10 cellular contexts compared by ENCODE assay signal in genomic region chr2:99643824-99644787, GRCh38.
DNase-seq lines count a peak whose midpoint lies in the region; ATAC-seq and TF ChIP-seq lines count a peak whose summit lies in the region.
"Had no signal": no experiment of that assay in that cellular context is flagged by ENCODE, and none has a peak within 500 bp of the region (broad histone marks: within the 10 kb centered on the region; RNA-seq: fewer than 3 reads in every experiment).

No MANE protein-coding gene starts in this region.

- no peak overlapping the region for H3K9ac ChIP-seq in neural progenitor cell

- H3K27ac ChIP-seq in neural progenitor cell: no peak overlapping the region

- no peaks in the 10 kb centered on the region for H3F3A ChIP-seq in neural progenitor cell (ENCODE audit: low read depth)

- DNase-seq in DMS 273 (lab: John Stamatoyannopoulos, UW; ENCODE audit: unreplicated experiment) (peak; percentile 80), NCI-H446 treated with DMSO at 0.1 percent for 48 hours (lab: John Stamatoyannopoulos, UW) (peak; percentile 90), cardiac fibroblast (ENCODE audit: low read depth in 2 of 2) (peak; percentile 28 to 37), neural progenitor cell (ENCODE audit: low spot score) (no peak), mesothelial cell of epicardium (ENCODE audit: low spot score in 2 of 2, unreplicated experiment in 2 of 2) (no peak)
- no peak for DNase-seq in effector CD8-positive, alpha-beta T cell (lab: John Stamatoyannopoulos, UW)
- DNase-seq: mucosa of descending colon, NCI-H1105 treated with DMSO at 0.1 percent for 48 hours had no signal

- H4K20me1 ChIP-seq in neural progenitor cell (ENCODE audit: low read depth): no peaks in the 10 kb centered on the region

- H3K36me3 Mint-ChIP-seq in nephron (ENCODE audit: low read depth) (peaks cover 20% of the 10 kb centered on the region), neural progenitor cell (no peaks in the 10 kb centered on the region), mesothelial cell of epicardium (no peaks in the 10 kb centered on the region)

- no peak for ATAC-seq in HG03457 (IDR thresholded peaks at IDR 0.05; ENCODE audit: unreplicated experiment)
- ATAC-seq: mucosa of descending colon had no signal

- no peak overlapping the region for H2AFZ ChIP-seq in neural progenitor cell (replicated peaks)

- no peaks in the 10 kb centered on the region for H3K9me3 ChIP-seq in neural progenitor cell (ENCODE audit: low read depth)
- H3K9me3 ChIP-seq: mucosa of descending colon had no signal

- no peaks in the 10 kb centered on the region for H3K4me1 ChIP-seq in neural progenitor cell

- TF ChIP-seq CTCF in cardiac fibroblast (IDR thresholded peaks at IDR 0.05; ENCODE audit: low read depth, low read length) (no peak), nephron (IDR thresholded peaks at IDR 0.05; ENCODE audit: unreplicated experiment in 3 of 3) (no peak), neural progenitor cell (IDR thresholded peaks at IDR 0.05) (no peak), mesothelial cell of epicardium (IDR thresholded peaks at IDR 0.05; ENCODE audit: unreplicated experiment) (no peak)

- no peaks in the 10 kb centered on the region for H3K36me3 ChIP-seq in neural progenitor cell

- H3K27me3 Mint-ChIP-seq in nephron (ENCODE audit: low read depth) (peaks cover 3% of the 10 kb centered on the region), neural progenitor cell (ENCODE audit: insufficient read depth, low read depth) (no peaks in the 10 kb centered on the region), mesothelial cell of epicardium (ENCODE audit: low read depth) (no peaks in the 10 kb centered on the region)

- H3K4me1 Mint-ChIP-seq in nephron: peaks cover 64% of the 10 kb centered on the region
- H3K4me1 Mint-ChIP-seq in neural progenitor cell: peaks cover 10% of the 10 kb centered on the region
- peaks cover 31% of the 10 kb centered on the region for H3K4me1 Mint-ChIP-seq in mesothelial cell of epicardium

- H3K4me3 Mint-ChIP-seq in nephron (peak overlapping the region in 1 of 3 experiments; percentile 10), neural progenitor cell (no peak overlapping the region), mesothelial cell of epicardium (no peak overlapping the region)

- H3K4me3 ChIP-seq in cardiac fibroblast (replicated peaks in 1 of 2; ENCODE audit: low read depth in 2 of 2, low read length in 2 of 2) (no peak overlapping the region), neural progenitor cell (no peak overlapping the region)
- H3K4me3 ChIP-seq: mucosa of descending colon had no signal

- no peaks in the 10 kb centered on the region for H3K27me3 ChIP-seq in neural progenitor cell

- no peaks in the 10 kb centered on the region for H3K79me2 ChIP-seq in neural progenitor cell (ENCODE audit: low read depth)

- H3K4me2 ChIP-seq in neural progenitor cell: no peak overlapping the region

- H3K9me3 Mint-ChIP-seq in nephron: no peaks in the 10 kb centered on the region
- no peaks in the 10 kb centered on the region for H3K9me3 Mint-ChIP-seq in neural progenitor cell
- peaks cover 4% of the 10 kb centered on the region for H3K9me3 Mint-ChIP-seq in mesothelial cell of epicardium

- H3K27ac Mint-ChIP-seq in nephron (peak overlapping the region; percentile 89 to 92 (median 91)), neural progenitor cell (no peak overlapping the region), mesothelial cell of epicardium (no peak overlapping the region)

Comparison
In these comparisons a context has a peak if more than half of its experiments do, and no peak if none do; other contexts are left out.
1. DNase-seq: peak in DMS 273 (single experiment), NCI-H446 treated with DMSO at 0.1 percent for 48 hours (single experiment) and cardiac fibroblast (2 of 2); none in neural progenitor cell (single experiment), effector CD8-positive, alpha-beta T cell (single experiment) and mesothelial cell of epicardium (0 of 2).
2. H3K27ac Mint-ChIP-seq: peak in nephron (3 of 3); none in neural progenitor cell (single experiment) and mesothelial cell of epicardium (single experiment).